In the genomic region with DNA sequence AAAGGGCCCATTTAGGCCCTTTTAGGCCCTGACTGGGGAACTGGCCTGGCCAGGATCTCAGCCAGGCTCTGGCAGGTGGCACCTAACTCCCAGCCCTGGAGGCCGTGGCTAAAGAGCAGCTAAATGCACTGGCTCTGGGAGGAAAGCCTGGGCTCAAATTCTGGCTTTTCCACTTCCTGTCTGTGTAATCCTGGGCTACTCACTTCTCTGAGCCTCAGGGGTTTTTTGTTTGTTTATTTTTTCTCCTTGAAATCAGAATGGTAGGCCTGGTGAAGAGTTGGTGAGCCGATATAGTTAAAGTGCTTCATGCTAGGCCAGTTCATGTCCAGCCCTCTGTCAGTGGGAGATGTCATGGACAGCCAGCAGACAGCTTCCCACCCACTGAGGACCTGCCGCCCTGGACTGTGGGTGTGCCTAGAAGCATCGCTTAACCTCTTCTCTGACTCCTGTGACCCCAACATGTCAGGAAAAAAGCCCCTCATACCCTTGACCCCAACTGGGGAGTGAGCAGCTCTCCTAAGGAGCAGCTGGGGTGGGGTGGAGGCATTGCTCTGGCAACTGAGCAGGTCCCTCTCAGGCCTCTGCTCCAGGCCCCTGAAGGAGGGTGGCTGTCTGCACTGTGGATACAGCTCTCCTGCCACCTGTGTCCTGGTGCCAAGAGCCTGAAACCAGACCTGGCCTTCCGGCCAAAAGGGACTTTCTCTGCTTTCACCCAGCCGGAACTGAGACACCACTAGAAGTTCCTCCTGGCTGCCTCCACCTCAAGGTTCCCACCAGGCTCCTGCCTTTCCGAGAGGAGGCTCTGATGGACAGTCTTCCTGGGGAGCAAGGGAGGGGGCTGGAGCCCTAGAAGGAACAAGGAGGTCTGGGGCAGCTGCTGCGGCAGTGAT, we compare ENCODE assay signal across 10 cellular contexts. TPM values are rescaled to one million over a fixed set of nuclear protein-coding genes. Genes with fewer than 3 reads are reported as not detected.
A peak's percentile ranks its signal among the peaks of the same experiment; 100 is the strongest.
DNase-seq lines count a peak whose midpoint lies in the region; ATAC-seq, FAIRE-seq and TF ChIP-seq lines count a peak whose summit lies in the region.
"Had no signal": no experiment of that assay in that cellular context is flagged by ENCODE, and none has a peak within 500 bp of the region (broad histone marks: within the 10 kb centered on the region; RNA-seq: fewer than 3 reads in every experiment).

No MANE protein-coding gene starts in this region.

- peaks cover 100% of the 10 kb centered on the region for H3K79me2 ChIP-seq in smooth muscle cell (ENCODE audit: low read depth)

- TF ChIP-seq EP300 in gastroesophageal sphincter (IDR thresholded peaks at IDR 0.05) = no peak

- H3K9me3 ChIP-seq in SK-N-MC (ENCODE audit: low read depth, low read length) (no peaks in the 10 kb centered on the region), gastroesophageal sphincter (no peaks in the 10 kb centered on the region), smooth muscle cell (replicated peaks; ENCODE audit: low read depth) (no peaks in the 10 kb centered on the region)
- H3K9me3 ChIP-seq: A549 had no signal

- H3K36me3 ChIP-seq in SK-N-MC (ENCODE audit: insufficient read depth, low read length) = no peaks in the 10 kb centered on the region
- no peaks in the 10 kb centered on the region for H3K36me3 ChIP-seq in gastroesophageal sphincter
- no peaks in the 10 kb centered on the region for H3K36me3 ChIP-seq in smooth muscle cell (ENCODE audit: low read depth)

- H3K9ac ChIP-seq in SK-N-MC (ENCODE audit: insufficient read length) (peak overlapping the region; percentile 41), smooth muscle cell (ENCODE audit: low read depth) (no peak overlapping the region)

- no peak overlapping the region for H3K27ac ChIP-seq in SK-N-MC
- peak overlapping the region in 3 of 4 donors; percentile 63 to 69 (median 67) for H3K27ac ChIP-seq in gastroesophageal sphincter
- H3K27ac ChIP-seq in smooth muscle cell (ENCODE audit: low read depth) = peak overlapping the region; percentile 63

- TF ChIP-seq CTCF in gastroesophageal sphincter (IDR thresholded peaks at IDR 0.05) (no peak), smooth muscle cell (IDR thresholded peaks at IDR 0.05; ENCODE audit: borderline replicate concordance, insufficient read depth, poor library complexity, severe bottlenecking) (no peak)

- no peak overlapping the region for H3K4me2 ChIP-seq in smooth muscle cell
- H3K4me2 ChIP-seq: A549 had no signal

- H3K27me3 ChIP-seq in gastroesophageal sphincter (no peaks in the 10 kb centered on the region), smooth muscle cell (ENCODE audit: low read depth) (no peaks in the 10 kb centered on the region)

- H4K20me1 ChIP-seq in smooth muscle cell (ENCODE audit: low read depth) = peaks cover 100% of the 10 kb centered on the region

- ATAC-seq in gastroesophageal sphincter = no peak
- no peak for ATAC-seq in GM21723 (IDR thresholded peaks at IDR 0.05; ENCODE audit: unreplicated experiment)

- H3K4me1 ChIP-seq in gastroesophageal sphincter (peaks cover 3 to 100% (median 73%) of the 10 kb centered on the region in 3 donors), smooth muscle cell (ENCODE audit: low read depth) (no peaks in the 10 kb centered on the region)

- 34 to 45% methylated on average over 2 to 5 of the region's 8 CpGs for WGBS in gastroesophageal sphincter (ENCODE audit: low coverage in 1 of 2), 2 donors
- 68% methylated on average over 8 of the region's 8 CpGs for WGBS in smooth muscle cell (ENCODE audit: low lambda C conversion rate)

- no peak for FAIRE-seq in urothelium cell line (lab: Jason Lieb, UNC)
- FAIRE-seq: A549 had no signal

- TF ChIP-seq POLR2A in gastroesophageal sphincter (IDR thresholded peaks at IDR 0.05) = no peak

- no peak overlapping the region for H2AFZ ChIP-seq in smooth muscle cell (ENCODE audit: low read depth)

- peaks cover 8% of the 10 kb centered on the region for H3F3A ChIP-seq in smooth muscle cell (ENCODE audit: low read depth)

- no peak overlapping the region for H3K4me3 ChIP-seq in SK-N-MC
- H3K4me3 ChIP-seq in gastroesophageal sphincter = no peak overlapping the region
- H3K4me3 ChIP-seq in smooth muscle cell = no peak overlapping the region
- H3K4me3 ChIP-seq: A549 had no signal

- DNase-seq in DMS153 (lab: John Stamatoyannopoulos, UW) (peak; percentile 32), DMS153 treated with DMSO at 0.1 percent for 48 hours (lab: John Stamatoyannopoulos, UW; ENCODE audit: unreplicated experiment) (no peak), SK-N-MC (ENCODE audit: low read depth, low spot score) (no peak), smooth muscle cell (lab: John Stamatoyannopoulos, UW; ENCODE audit: unreplicated experiment) (no peak), urothelium cell line (ENCODE audit: low spot score) (no peak)
- DNase-seq in activated CD4-positive, alpha-beta T cell treated with anti-CD3 and anti-CD28 coated beads for 48 hours = no peak
- DNase-seq: T-helper 9 cell had no signal

RNA-seq across cellular contexts. Expression of a gene that starts 57.2 kb away (rescaled TPM):
- total RNA-seq in gastroesophageal sphincter (1,000 to 10,000 TPM; 1,087 to 2,842 (median 1,707) TPM), smooth muscle cell (185 and 198 TPM in 2 replicates)
- polyA plus RNA-seq in smooth muscle cell = 993 and 1,109 TPM in 2 replicates
